Comparison of ENCODE assay signal across 8 cellular contexts in the genomic region with DNA sequence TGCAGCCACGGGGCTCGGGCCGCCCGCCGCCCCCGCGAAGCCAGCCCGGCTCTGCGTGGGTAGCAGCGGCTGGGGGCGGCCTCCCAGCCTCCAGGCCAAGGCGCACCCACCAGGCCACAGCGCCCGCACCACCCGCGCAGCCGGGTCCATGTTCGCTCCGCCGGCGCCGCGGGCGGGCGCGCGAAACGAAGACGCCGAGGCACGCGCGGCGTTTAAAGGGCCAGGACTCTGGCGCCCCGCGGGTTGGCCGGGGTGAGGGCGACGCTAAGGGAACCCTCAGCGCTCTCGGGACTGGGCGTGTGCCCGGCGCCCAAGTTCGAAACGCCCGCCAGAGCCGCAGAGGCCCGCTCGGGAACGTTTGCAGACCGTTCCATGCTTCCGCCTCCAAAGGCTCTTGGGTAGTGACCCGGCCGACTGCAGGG. TPM values are rescaled to one million over a fixed set of nuclear protein-coding genes. Genes with fewer than 3 reads are reported as not detected.
DNase-seq lines count a peak whose midpoint lies in the region; ATAC-seq lines count a peak whose summit lies in the region.

Gene PTGES2 (minus strand): TSS at position 162 of the 422 bp plus-strand sequence. CDS start 12 bp downstream, at position 150.

- peak within 1 kb of the TSS; percentile 99 for H3K27ac ChIP-seq in substantia nigra (ENCODE audit: low read depth, low read length, poor library complexity, severe bottlenecking)

- DNase-seq in DMS79 (lab: John Stamatoyannopoulos, UW) (peak; percentile 41), HuH-7.5 (ENCODE audit: low spot score) (peak; percentile 64), SK-MEL-5 (ENCODE audit: low read depth, low spot score) (peak; percentile 81), germinal center (ENCODE audit: low spot score) (peak; percentile 75), non-pigmented ciliary epithelial cell (ENCODE audit: low read depth) (peak; percentile 14), substantia nigra (lab: John Stamatoyannopoulos, UW) (peak in 45 of 49 donors; percentile 24 to 94 (median 78))
- DNase-seq in activated naive CD4-positive, alpha-beta T cell treated with Interleukin-2 at 50 U/mL for 16 hours = peak; percentile 85

- in situ Hi-C loops in SK-MEL-5 (cut with HindIII; ENCODE audit: low pct_unique_long_range_greater_than_20kb, low sequenced_read_pairs) = no loop called here

- ATAC-seq in GM21515 (IDR thresholded peaks at IDR 0.05; ENCODE audit: unreplicated experiment) = peak; percentile 45

RNA-seq across cellular contexts. Expression of gene PTGES2, which starts in this region (rescaled TPM):
- total RNA-seq in SK-MEL-5 (2014; rRNA removed; shearing (Covaris generic)) = 122 and 123 TPM in 2 replicates
- 95.3 and 112 TPM in 2 replicates for polyA plus RNA-seq in SK-MEL-5 (2015; cell fraction: cytosol; rRNA removed)
- 336 and 343 TPM in 2 replicates for polyA plus RNA-seq in SK-MEL-5 (2015; cell fraction: nucleus; rRNA removed)

Comparison
In these comparisons a context has a peak if more than half of its experiments do, and no peak if none do; other contexts are left out.
1. Peak in every context shown above with its lines: DNase-seq, ATAC-seq and H3K27ac ChIP-seq.
2. DNase-seq: peak in every context shown above with its lines; median percentile 85 in activated naive CD4-positive, alpha-beta T cell treated with Interleukin-2 at 50 U/mL for 16 hours; 81 in SK-MEL-5; 78 in substantia nigra; 75 in germinal center; 64 in HuH-7.5; 41 in DMS79; 14 in non-pigmented ciliary epithelial cell.